ENCODE assay signal across 1 cellular context in the genomic region with DNA sequence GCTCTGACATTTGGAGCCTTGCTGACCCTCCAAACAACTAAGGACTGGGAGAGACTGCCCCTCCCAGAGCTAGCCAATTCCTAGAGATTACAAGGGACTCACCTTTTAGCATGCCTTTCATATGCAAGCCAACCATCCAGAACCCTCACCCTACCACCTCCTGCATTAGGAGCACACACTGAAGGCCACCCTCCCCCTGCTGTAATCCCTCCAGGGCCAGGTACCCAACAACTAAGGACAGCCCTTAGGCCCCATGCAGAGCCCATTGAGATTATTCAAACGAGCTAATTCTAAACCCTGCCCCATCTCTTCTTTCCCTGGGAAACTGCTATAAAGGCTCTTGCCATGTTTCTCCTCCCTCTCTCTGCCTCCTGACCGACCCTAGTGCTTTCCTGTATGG.
TF ChIP-seq lines count a peak whose summit lies in the region.

No MANE protein-coding gene starts in this region.

TF ChIP-seq in GM23338, 12 proteins besides CTCF, POLR2A, EP300 and RAD21 (continued from another document):
- TF ChIP-seq, protein P1, sequence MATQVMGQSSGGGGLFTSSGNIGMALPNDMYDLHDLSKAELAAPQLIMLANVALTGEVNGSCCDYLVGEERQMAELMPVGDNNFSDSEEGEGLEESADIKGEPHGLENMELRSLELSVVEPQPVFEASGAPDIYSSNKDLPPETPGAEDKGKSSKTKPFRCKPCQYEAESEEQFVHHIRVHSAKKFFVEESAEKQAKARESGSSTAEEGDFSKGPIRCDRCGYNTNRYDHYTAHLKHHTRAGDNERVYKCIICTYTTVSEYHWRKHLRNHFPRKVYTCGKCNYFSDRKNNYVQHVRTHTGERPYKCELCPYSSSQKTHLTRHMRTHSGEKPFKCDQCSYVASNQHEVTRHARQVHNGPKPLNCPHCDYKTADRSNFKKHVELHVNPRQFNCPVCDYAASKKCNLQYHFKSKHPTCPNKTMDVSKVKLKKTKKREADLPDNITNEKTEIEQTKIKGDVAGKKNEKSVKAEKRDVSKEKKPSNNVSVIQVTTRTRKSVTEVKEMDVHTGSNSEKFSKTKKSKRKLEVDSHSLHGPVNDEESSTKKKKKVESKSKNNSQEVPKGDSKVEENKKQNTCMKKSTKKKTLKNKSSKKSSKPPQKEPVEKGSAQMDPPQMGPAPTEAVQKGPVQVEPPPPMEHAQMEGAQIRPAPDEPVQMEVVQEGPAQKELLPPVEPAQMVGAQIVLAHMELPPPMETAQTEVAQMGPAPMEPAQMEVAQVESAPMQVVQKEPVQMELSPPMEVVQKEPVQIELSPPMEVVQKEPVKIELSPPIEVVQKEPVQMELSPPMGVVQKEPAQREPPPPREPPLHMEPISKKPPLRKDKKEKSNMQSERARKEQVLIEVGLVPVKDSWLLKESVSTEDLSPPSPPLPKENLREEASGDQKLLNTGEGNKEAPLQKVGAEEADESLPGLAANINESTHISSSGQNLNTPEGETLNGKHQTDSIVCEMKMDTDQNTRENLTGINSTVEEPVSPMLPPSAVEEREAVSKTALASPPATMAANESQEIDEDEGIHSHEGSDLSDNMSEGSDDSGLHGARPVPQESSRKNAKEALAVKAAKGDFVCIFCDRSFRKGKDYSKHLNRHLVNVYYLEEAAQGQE (IDR thresholded peaks at IDR 0.05; ENCODE audit: unreplicated experiment): no peak
- TF ChIP-seq JUNB (IDR thresholded peaks at IDR 0.05; ENCODE audit: unreplicated experiment): no peak
- TF ChIP-seq EZH2phosphoT487 (IDR thresholded peaks at IDR 0.05; ENCODE audit: unreplicated experiment): no peak
- TF ChIP-seq EZH2 (IDR thresholded peaks at IDR 0.05; ENCODE audit: low read depth, unreplicated experiment): no peak
- TF ChIP-seq ZNF114 (CRISPR knock-in tag; IDR thresholded peaks at IDR 0.05): 0 out of 2 replicates have a peak, but pooled peaks have one; percentile 54
- TF ChIP-seq STAT1 (IDR thresholded peaks at IDR 0.05; ENCODE audit: unreplicated experiment): no peak
- TF ChIP-seq, protein P2, sequence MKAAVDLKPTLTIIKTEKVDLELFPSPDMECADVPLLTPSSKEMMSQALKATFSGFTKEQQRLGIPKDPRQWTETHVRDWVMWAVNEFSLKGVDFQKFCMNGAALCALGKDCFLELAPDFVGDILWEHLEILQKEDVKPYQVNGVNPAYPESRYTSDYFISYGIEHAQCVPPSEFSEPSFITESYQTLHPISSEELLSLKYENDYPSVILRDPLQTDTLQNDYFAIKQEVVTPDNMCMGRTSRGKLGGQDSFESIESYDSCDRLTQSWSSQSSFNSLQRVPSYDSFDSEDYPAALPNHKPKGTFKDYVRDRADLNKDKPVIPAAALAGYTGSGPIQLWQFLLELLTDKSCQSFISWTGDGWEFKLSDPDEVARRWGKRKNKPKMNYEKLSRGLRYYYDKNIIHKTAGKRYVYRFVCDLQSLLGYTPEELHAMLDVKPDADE (IDR thresholded peaks at IDR 0.05): no peak
- TF ChIP-seq, protein P3, sequence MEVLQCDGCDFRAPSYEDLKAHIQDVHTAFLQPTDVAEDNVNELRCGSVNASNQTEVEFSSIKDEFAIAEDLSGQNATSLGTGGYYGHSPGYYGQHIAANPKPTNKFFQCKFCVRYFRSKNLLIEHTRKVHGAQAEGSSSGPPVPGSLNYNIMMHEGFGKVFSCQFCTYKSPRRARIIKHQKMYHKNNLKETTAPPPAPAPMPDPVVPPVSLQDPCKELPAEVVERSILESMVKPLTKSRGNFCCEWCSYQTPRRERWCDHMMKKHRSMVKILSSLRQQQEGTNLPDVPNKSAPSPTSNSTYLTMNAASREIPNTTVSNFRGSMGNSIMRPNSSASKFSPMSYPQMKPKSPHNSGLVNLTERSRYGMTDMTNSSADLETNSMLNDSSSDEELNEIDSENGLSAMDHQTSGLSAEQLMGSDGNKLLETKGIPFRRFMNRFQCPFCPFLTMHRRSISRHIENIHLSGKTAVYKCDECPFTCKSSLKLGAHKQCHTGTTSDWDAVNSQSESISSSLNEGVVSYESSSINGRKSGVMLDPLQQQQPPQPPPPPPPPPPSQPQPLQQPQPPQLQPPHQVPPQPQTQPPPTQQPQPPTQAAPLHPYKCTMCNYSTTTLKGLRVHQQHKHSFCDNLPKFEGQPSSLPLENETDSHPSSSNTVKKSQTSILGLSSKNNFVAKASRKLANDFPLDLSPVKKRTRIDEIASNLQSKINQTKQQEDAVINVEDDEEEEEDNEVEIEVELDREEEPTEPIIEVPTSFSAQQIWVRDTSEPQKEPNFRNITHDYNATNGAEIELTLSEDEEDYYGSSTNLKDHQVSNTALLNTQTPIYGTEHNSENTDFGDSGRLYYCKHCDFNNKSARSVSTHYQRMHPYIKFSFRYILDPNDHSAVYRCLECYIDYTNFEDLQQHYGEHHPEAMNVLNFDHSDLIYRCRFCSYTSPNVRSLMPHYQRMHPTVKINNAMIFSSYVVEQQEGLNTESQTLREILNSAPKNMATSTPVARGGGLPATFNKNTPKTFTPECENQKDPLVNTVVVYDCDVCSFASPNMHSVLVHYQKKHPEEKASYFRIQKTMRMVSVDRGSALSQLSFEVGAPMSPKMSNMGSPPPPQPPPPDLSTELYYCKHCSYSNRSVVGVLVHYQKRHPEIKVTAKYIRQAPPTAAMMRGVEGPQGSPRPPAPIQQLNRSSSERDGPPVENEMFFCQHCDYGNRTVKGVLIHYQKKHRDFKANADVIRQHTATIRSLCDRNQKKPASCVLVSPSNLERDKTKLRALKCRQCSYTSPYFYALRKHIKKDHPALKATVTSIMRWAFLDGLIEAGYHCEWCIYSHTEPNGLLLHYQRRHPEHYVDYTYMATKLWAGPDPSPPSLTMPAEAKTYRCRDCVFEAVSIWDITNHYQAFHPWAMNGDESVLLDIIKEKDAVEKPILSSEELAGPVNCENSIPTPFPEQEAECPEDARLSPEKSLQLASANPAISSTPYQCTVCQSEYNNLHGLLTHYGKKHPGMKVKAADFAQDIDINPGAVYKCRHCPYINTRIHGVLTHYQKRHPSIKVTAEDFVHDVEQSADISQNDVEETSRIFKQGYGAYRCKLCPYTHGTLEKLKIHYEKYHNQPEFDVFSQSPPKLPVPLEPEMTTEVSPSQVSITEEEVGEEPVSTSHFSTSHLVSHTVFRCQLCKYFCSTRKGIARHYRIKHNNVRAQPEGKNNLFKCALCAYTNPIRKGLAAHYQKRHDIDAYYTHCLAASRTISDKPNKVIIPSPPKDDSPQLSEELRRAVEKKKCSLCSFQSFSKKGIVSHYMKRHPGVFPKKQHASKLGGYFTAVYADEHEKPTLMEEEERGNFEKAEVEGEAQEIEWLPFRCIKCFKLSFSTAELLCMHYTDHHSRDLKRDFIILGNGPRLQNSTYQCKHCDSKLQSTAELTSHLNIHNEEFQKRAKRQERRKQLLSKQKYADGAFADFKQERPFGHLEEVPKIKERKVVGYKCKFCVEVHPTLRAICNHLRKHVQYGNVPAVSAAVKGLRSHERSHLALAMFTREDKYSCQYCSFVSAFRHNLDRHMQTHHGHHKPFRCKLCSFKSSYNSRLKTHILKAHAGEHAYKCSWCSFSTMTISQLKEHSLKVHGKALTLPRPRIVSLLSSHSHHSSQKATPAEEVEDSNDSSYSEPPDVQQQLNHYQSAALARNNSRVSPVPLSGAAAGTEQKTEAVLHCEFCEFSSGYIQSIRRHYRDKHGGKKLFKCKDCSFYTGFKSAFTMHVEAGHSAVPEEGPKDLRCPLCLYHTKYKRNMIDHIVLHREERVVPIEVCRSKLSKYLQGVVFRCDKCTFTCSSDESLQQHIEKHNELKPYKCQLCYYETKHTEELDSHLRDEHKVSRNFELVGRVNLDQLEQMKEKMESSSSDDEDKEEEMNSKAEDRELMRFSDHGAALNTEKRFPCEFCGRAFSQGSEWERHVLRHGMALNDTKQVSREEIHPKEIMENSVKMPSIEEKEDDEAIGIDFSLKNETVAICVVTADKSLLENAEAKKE (CRISPR knock-in tag; IDR thresholded peaks at IDR 0.05): peak; percentile 98
- TF ChIP-seq ZNF331 (CRISPR knock-in tag; IDR thresholded peaks at IDR 0.05; ENCODE audit: low read depth): no peak
- TF ChIP-seq CREB1 (CRISPR knock-in tag; IDR thresholded peaks at IDR 0.05; ENCODE audit: low read depth): peak; percentile 48; the same call in 1 of the 2 replicates
